In genomic region chr16:49620158-49620867, GRCh38 we compare ENCODE assay signal across 10 cellular contexts.
DNase-seq lines count a peak whose midpoint lies in the region; ATAC-seq lines count a peak whose summit lies in the region.
"Had no signal": no experiment of that assay in that cellular context is flagged by ENCODE, and none has a peak within 500 bp of the region (broad histone marks: within the 10 kb centered on the region; RNA-seq: fewer than 3 reads in every experiment).

No MANE protein-coding gene starts in this region.

- no peaks in the 10 kb centered on the region for H3K4me1 Mint-ChIP-seq in stimulated activated naive CD8-positive, alpha-beta T cell treated with anti-CD3 and anti-CD28 coated beads, Interleukin-15, amount 100 ng/mL, for 72 hours
- no peaks in the 10 kb centered on the region for H3K4me1 Mint-ChIP-seq in activated CD4-positive, alpha-beta T cell treated with anti-CD3 and anti-CD28 coated beads for 36 hours

- CTCF ChIA-PET in activated CD4-positive, alpha-beta T cell treated with anti-CD3 and anti-CD28 coated beads for 36 hours (lab: Charles Lee): no interaction called here

- H3K27me3 Mint-ChIP-seq in stimulated activated naive CD8-positive, alpha-beta T cell treated with anti-CD3 and anti-CD28 coated beads, Interleukin-15, amount 100 ng/mL, for 72 hours: no peaks in the 10 kb centered on the region
- no peaks in the 10 kb centered on the region for H3K27me3 Mint-ChIP-seq in activated CD4-positive, alpha-beta T cell treated with anti-CD3 and anti-CD28 coated beads for 36 hours

- H3K36me3 Mint-ChIP-seq in activated CD4-positive, alpha-beta T cell treated with anti-CD3 and anti-CD28 coated beads for 36 hours (ENCODE audit: low read depth): no peaks in the 10 kb centered on the region

- no peak for DNase-seq in stimulated activated naive CD8-positive, alpha-beta T cell treated with anti-CD3 and anti-CD28 coated beads, Interleukin-15, amount 100 ng/mL, for 72 hours
- DNase-seq in stimulated activated naive CD8-positive, alpha-beta T cell treated with anti-CD3 and anti-CD28 coated beads, Interleukin-15, Interleukin-2, amounts not matched to agents 100 U/mL and 50 U/mL, for 24 hours: no peak
- peak; percentile 72 for DNase-seq in mucosa of gallbladder (ENCODE audit: low spot score)
- no peak for DNase-seq in activated CD4-positive, alpha-beta T cell treated with anti-CD3 and anti-CD28 coated beads for 36 hours
- DNase-seq: NCI-H1930; stimulated activated CD4-positive, alpha-beta T cell treated with anti-CD3 and anti-CD28 coated beads, Interleukin-4, amount 100 ng/mL, for 24 hours had no signal

- H3K9me3 Mint-ChIP-seq in stimulated activated naive CD8-positive, alpha-beta T cell treated with anti-CD3 and anti-CD28 coated beads, Interleukin-15, amount 100 ng/mL, for 72 hours: no peaks in the 10 kb centered on the region
- H3K9me3 Mint-ChIP-seq in activated CD4-positive, alpha-beta T cell treated with anti-CD3 and anti-CD28 coated beads for 36 hours (ENCODE audit: low read depth): no peaks in the 10 kb centered on the region

- intact Hi-C loops in activated CD4-positive, alpha-beta T cell treated with anti-CD3 and anti-CD28 coated beads for 36 hours (cut with DNase I, micrococcal nuclease): no loop called here

- POLR2A ChIA-PET in activated CD4-positive, alpha-beta T cell treated with anti-CD3 and anti-CD28 coated beads for 36 hours (lab: Charles Lee): no interaction called here

- no peak overlapping the region for H3K4me3 Mint-ChIP-seq in stimulated activated naive CD8-positive, alpha-beta T cell treated with anti-CD3 and anti-CD28 coated beads, Interleukin-15, amount 100 ng/mL, for 72 hours
- H3K4me3 Mint-ChIP-seq in activated CD4-positive, alpha-beta T cell treated with anti-CD3 and anti-CD28 coated beads for 36 hours: no peak overlapping the region

- H3K27ac Mint-ChIP-seq in stimulated activated naive CD8-positive, alpha-beta T cell treated with anti-CD3 and anti-CD28 coated beads, Interleukin-15, amount 100 ng/mL, for 72 hours: peak overlapping the region in 1 of 2 donors; percentile 43
- no peak overlapping the region for H3K27ac Mint-ChIP-seq in activated CD4-positive, alpha-beta T cell treated with anti-CD3 and anti-CD28 coated beads for 36 hours

- ATAC-seq in stimulated activated naive CD8-positive, alpha-beta T cell treated with anti-CD3 and anti-CD28 coated beads, Interleukin-15, amount 100 ng/mL, for 72 hours: peak; percentile 14
- no peak for ATAC-seq in stimulated activated naive CD8-positive, alpha-beta T cell treated with anti-CD3 and anti-CD28 coated beads, Interleukin-15, Interleukin-2, amounts not matched to agents 100 U/mL and 50 U/mL, for 24 hours
- ATAC-seq in esophagus mucosa (peak; percentile 28), HG03378 (IDR thresholded peaks at IDR 0.05; ENCODE audit: unreplicated experiment) (no peak), GM19452 (IDR thresholded peaks at IDR 0.05; ENCODE audit: unreplicated experiment) (no peak), HG03095 (IDR thresholded peaks at IDR 0.05; ENCODE audit: unreplicated experiment) (no peak)
- no peak for ATAC-seq in activated CD4-positive, alpha-beta T cell treated with anti-CD3 and anti-CD28 coated beads for 36 hours

Comparison
In these comparisons a context has a peak if more than half of its experiments do, and no peak if none do; other contexts are left out.
1. ATAC-seq: peak in stimulated activated naive CD8-positive, alpha-beta T cell treated with anti-CD3 and anti-CD28 coated beads, Interleukin-15, amount 100 ng/mL, for 72 hours (single experiment) and esophagus mucosa (single experiment); none in stimulated activated naive CD8-positive, alpha-beta T cell treated with anti-CD3 and anti-CD28 coated beads, Interleukin-15, Interleukin-2, amounts not matched to agents 100 U/mL and 50 U/mL, for 24 hours (single experiment), HG03378 (single experiment), GM19452 (single experiment), activated CD4-positive, alpha-beta T cell treated with anti-CD3 and anti-CD28 coated beads for 36 hours (single experiment) and HG03095 (single experiment).